ENCODE assay signal across 9 cellular contexts in genomic region chr2:28338754-28339325, GRCh38. TPM values are rescaled to one million over a fixed set of nuclear protein-coding genes. Genes with fewer than 3 reads are reported as not detected.
A peak's percentile ranks its signal among the peaks of the same experiment; 100 is the strongest.
DNase-seq lines count a peak whose midpoint lies in the region; ATAC-seq and TF ChIP-seq lines count a peak whose summit lies in the region.
"Had no signal": no experiment of that assay in that cellular context is flagged by ENCODE, and none has a peak within 500 bp of the region (broad histone marks: within the 10 kb centered on the region; RNA-seq: fewer than 3 reads in every experiment).

No MANE protein-coding gene starts in this region.

- POLR2A ChIA-PET in CD8-positive, alpha-beta T cell (lab: Charles Lee), result no interaction called here

- no peaks in the 10 kb centered on the region for H3K4me1 ChIP-seq in CD8-positive, alpha-beta T cell (ENCODE audit: insufficient read depth, low read length)
- peaks cover 0 to 69% (median 52%) of the 10 kb centered on the region in 12 donors for H3K4me1 ChIP-seq in heart left ventricle
- no peaks in the 10 kb centered on the region for H3K4me1 ChIP-seq in effector memory CD4-positive, alpha-beta T cell (ENCODE audit: control insufficient read depth, insufficient read depth, low read length, poor library complexity, severe bottlenecking)
- H3K4me1 ChIP-seq in body of pancreas, result peaks cover 41% of the 10 kb centered on the region

- peaks cover 4% of the 10 kb centered on the region for H3K4me1 Mint-ChIP-seq in CD8-positive, alpha-beta T cell (ENCODE audit: low read depth)

- H3K9me3 ChIP-seq in CD8-positive, alpha-beta T cell (ENCODE audit: low read length), result no peaks in the 10 kb centered on the region
- H3K9me3 ChIP-seq in SK-N-MC (ENCODE audit: low read depth, low read length) (no peaks in the 10 kb centered on the region), heart left ventricle (no peaks in the 10 kb centered on the region), body of pancreas (no peaks in the 10 kb centered on the region)
- H3K9me3 ChIP-seq in effector memory CD4-positive, alpha-beta T cell (ENCODE audit: control insufficient read depth, low read length), result no peaks in the 10 kb centered on the region

- peak overlapping the region; percentile 27 for H3K9ac ChIP-seq in SK-N-MC (ENCODE audit: insufficient read length)

- 86 to 88% (median 87%) methylated on average over 9 of the region's 9 CpGs for WGBS in heart left ventricle, 4 donors
- 87 to 89% methylated on average over 9 of the region's 9 CpGs for WGBS in body of pancreas, 2 donors

- DNase-seq in CD8-positive, alpha-beta T cell, result no peak
- DNase-seq in SK-N-MC (ENCODE audit: low read depth, low spot score) (no peak), heart left ventricle (no peak), posterior vena cava (ENCODE audit: low spot score) (peak; percentile 82), body of pancreas (no peak), cerebellar cortex (ENCODE audit: low spot score) (no peak)
- DNase-seq in effector memory CD4-positive, alpha-beta T cell, result no peak
- DNase-seq: activated naive CD4-positive, alpha-beta T cell treated with Interleukin-2 at 50 U/mL for 16 hours had no signal

- intact Hi-C loops in CD8-positive, alpha-beta T cell (cut with DNase I, micrococcal nuclease), result no loop called here
- intact Hi-C loops in heart left ventricle (cut with DNase I) (loop anchor here in 2 of 10 donors (5.0 to 10.0 kb wide), 2 partner anchors 53 to 234 kb away; partner anchors contain the start of gene FOSL2 (in 1 of the 2)), posterior vena cava (cut with DNase I) (loop anchor here (5.0 to 10.0 kb wide), 2 partner anchors 48 to 1854 kb away; no protein-coding TSS in a partner anchor), body of pancreas (cut with DNase I) (no loop called here)

- H3K4me3 Mint-ChIP-seq in CD8-positive, alpha-beta T cell, result no peak overlapping the region

- no peak for TF ChIP-seq POLR2A in heart left ventricle (IDR thresholded peaks at IDR 0.05)
- no peak for TF ChIP-seq POLR2A in body of pancreas (IDR thresholded peaks at IDR 0.05)

- no peak overlapping the region for H3K4me3 ChIP-seq in CD8-positive, alpha-beta T cell (ENCODE audit: low read depth, low read length)
- H3K4me3 ChIP-seq in SK-N-MC (peak overlapping the region; percentile 63), heart left ventricle (no peak overlapping the region), body of pancreas (no peak overlapping the region)
- no peak overlapping the region for H3K4me3 ChIP-seq in effector memory CD4-positive, alpha-beta T cell (ENCODE audit: insufficient read depth, low read depth, low read length, poor library complexity, severe bottlenecking)

- peaks cover 12% of the 10 kb centered on the region for H3K36me3 Mint-ChIP-seq in CD8-positive, alpha-beta T cell

- H3K36me3 ChIP-seq in CD8-positive, alpha-beta T cell (ENCODE audit: insufficient read depth, low read length), result no peaks in the 10 kb centered on the region
- no peaks in the 10 kb centered on the region for H3K36me3 ChIP-seq in SK-N-MC (ENCODE audit: insufficient read depth, low read length)
- no peaks in the 10 kb centered on the region for H3K36me3 ChIP-seq in heart left ventricle
- no peaks in the 10 kb centered on the region for H3K36me3 ChIP-seq in effector memory CD4-positive, alpha-beta T cell (ENCODE audit: control insufficient read depth, insufficient read depth, low read length)
- H3K36me3 ChIP-seq in body of pancreas (replicated peaks in 1 of 2; ENCODE audit: insufficient read depth in 1 of 2, low read depth in 2 of 2), result no peaks in the 10 kb centered on the region

- no peak for ATAC-seq in CD8-positive, alpha-beta T cell
- ATAC-seq in heart left ventricle, result no peak
- ATAC-seq in body of pancreas, result no peak
- ATAC-seq in GM19035 (IDR thresholded peaks at IDR 0.05; ENCODE audit: unreplicated experiment), result no peak

- no peaks in the 10 kb centered on the region for H3K27me3 Mint-ChIP-seq in CD8-positive, alpha-beta T cell (ENCODE audit: low read depth)

- no peak for TF ChIP-seq CTCF in CD8-positive, alpha-beta T cell (IDR thresholded peaks at IDR 0.05)
- TF ChIP-seq CTCF in heart left ventricle (IDR thresholded peaks at IDR 0.05) (no peak), body of pancreas (IDR thresholded peaks at IDR 0.05) (no peak)

- peak overlapping the region; percentile 39 for H3K27ac Mint-ChIP-seq in CD8-positive, alpha-beta T cell

- H3K27ac ChIP-seq in CD8-positive, alpha-beta T cell (ENCODE audit: low read depth, low read length), result no peak overlapping the region
- H3K27ac ChIP-seq in SK-N-MC, result peak overlapping the region; percentile 95
- H3K27ac ChIP-seq in heart left ventricle, result peak overlapping the region in 10 of 12 donors; percentile 37 to 65 (median 50)
- no peak overlapping the region for H3K27ac ChIP-seq in effector memory CD4-positive, alpha-beta T cell (ENCODE audit: insufficient read depth, low read length, poor library complexity, severe bottlenecking)
- H3K27ac ChIP-seq in body of pancreas, result no peak overlapping the region

- H3K27me3 ChIP-seq in CD8-positive, alpha-beta T cell (ENCODE audit: insufficient read depth, low read length), result no peaks in the 10 kb centered on the region
- no peaks in the 10 kb centered on the region for H3K27me3 ChIP-seq in heart left ventricle
- H3K27me3 ChIP-seq in effector memory CD4-positive, alpha-beta T cell (replicated peaks; ENCODE audit: control insufficient read depth, insufficient read depth, low read length, poor library complexity, severe bottlenecking), result no peaks in the 10 kb centered on the region
- no peaks in the 10 kb centered on the region for H3K27me3 ChIP-seq in body of pancreas

- no peaks in the 10 kb centered on the region for H3K9me3 Mint-ChIP-seq in CD8-positive, alpha-beta T cell

- CTCF ChIA-PET in CD8-positive, alpha-beta T cell (lab: Charles Lee), result no interaction called here

RNA-seq across cellular contexts. Expression of gene FOSL2, which starts 53.8 kb away (rescaled TPM):
- total RNA-seq in CD8-positive, alpha-beta T cell, result 100 to 1,000 TPM; 359 to 360 TPM
- total RNA-seq in heart left ventricle (100 to 1,000 TPM in 2 of 9 donors, 10 to 100 TPM in 7; 26.2 to 144 (median 50.2) TPM), posterior vena cava (100 to 1,000 TPM; 105 to 141 TPM), body of pancreas (10 to 100 TPM; 27.5 to 33.9 TPM)
- 10 to 100 TPM; 15.2 to 66.2 TPM for polyA plus RNA-seq in heart left ventricle

Comparison
In these comparisons a context has a peak if more than half of its experiments do, and no peak if none do; other contexts are left out.
1. H3K27ac ChIP-seq: peak in SK-N-MC (single experiment) and heart left ventricle (10 of 12); none in CD8-positive, alpha-beta T cell (single experiment), effector memory CD4-positive, alpha-beta T cell (single experiment) and body of pancreas (0 of 4).
2. intact Hi-C loops: an anchor here in posterior vena cava (5.0 to 10.0 kb wide); none called in CD8-positive, alpha-beta T cell and body of pancreas.